Comparison of ENCODE assay signal across 1 cellular context in the genomic region with DNA sequence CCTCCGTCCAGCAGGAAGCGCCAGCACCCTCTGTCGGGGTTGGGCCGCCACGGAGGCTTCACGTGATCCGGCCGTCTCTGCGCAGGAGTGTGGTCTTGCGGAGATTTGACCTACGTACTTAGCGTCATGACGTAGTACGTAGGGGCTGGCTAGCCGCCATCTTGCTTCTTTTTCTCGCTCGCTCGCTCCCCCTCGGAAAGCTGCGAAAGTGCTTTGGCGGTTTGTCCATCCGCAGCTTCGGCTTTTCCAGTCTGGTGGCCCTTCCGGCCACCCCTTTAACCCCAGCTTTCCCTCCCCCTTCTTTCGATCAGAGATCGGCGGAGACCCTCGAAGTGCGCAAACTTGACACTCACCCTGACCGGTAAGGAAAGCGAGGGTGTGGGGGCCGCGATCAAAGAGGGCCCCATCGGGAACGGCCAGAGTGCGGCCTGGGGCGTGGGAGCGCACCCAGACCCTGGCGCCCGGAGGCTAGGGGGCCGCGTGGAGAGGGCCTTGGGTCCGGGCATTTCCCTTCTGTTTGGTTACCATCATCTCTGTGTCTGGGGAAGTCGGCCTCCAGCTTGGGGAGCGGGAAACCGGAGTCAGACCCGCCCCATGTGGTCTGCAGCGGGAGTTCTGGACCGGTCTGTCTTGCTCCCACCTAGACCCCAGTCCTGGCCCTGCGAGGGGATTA.
TF ChIP-seq lines count a peak whose summit lies in the region.

A gene (plus strand): TSS at position 156 of the 673 bp plus-strand sequence. CDS start 26,559 bp downstream, outside the sequence.

TF ChIP-seq in GM12878, 131 proteins besides CTCF, POLR2A, EP300 and RAD21 (continued from another document):
- TF ChIP-seq, protein P1, sequence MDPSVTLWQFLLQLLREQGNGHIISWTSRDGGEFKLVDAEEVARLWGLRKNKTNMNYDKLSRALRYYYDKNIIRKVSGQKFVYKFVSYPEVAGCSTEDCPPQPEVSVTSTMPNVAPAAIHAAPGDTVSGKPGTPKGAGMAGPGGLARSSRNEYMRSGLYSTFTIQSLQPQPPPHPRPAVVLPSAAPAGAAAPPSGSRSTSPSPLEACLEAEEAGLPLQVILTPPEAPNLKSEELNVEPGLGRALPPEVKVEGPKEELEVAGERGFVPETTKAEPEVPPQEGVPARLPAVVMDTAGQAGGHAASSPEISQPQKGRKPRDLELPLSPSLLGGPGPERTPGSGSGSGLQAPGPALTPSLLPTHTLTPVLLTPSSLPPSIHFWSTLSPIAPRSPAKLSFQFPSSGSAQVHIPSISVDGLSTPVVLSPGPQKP (IDR thresholded peaks at IDR 0.05; ENCODE audit: low read depth, low read length): no peak
